Comparison of ENCODE assay signal across 18 cellular contexts in genomic region chr4:8016527-8016926, GRCh38.
DNase-seq lines count a peak whose midpoint lies in the region; ATAC-seq and TF ChIP-seq lines count a peak whose summit lies in the region.
"Had no signal": no experiment of that assay in that cellular context is flagged by ENCODE, and none has a peak within 500 bp of the region (broad histone marks: within the 10 kb centered on the region; RNA-seq: fewer than 3 reads in every experiment).

No MANE protein-coding gene starts in this region.

- no peaks in the 10 kb centered on the region for H3K27me3 ChIP-seq in H9 (ENCODE audit: insufficient read depth, low read length)
- H3K27me3 ChIP-seq in upper lobe of right lung, result no peaks in the 10 kb centered on the region
- no peaks in the 10 kb centered on the region for H3K27me3 ChIP-seq in tibial artery
- H3K27me3 ChIP-seq: MG63 had no signal

- no peaks in the 10 kb centered on the region for H3K36me3 ChIP-seq in upper lobe of right lung
- H3K36me3 ChIP-seq in tibial artery, result no peaks in the 10 kb centered on the region
- H3K36me3 ChIP-seq: HAP-1, MG63, SJSA1 had no signal

- H3K27me3 Mint-ChIP-seq in H9 (ENCODE audit: low read depth) (peaks cover 2% of the 10 kb centered on the region), glutamatergic neuron (ENCODE audit: unreplicated experiment) (peaks cover 5% of the 10 kb centered on the region)

- no peaks in the 10 kb centered on the region for H3K23me2 ChIP-seq in H9 (ENCODE audit: insufficient read length, low read depth, low read length, poor library complexity, severe bottlenecking)

- H2BK5ac ChIP-seq in H9 (ENCODE audit: insufficient read length, low read length), result no peak overlapping the region

- H4K91ac ChIP-seq in H9 (ENCODE audit: insufficient read length, low read depth, low read length), result no peak overlapping the region

- intact Hi-C loops in upper lobe of right lung (cut with DNase I), result no loop called here
- intact Hi-C loops in tibial artery (cut with DNase I; ENCODE audit: low total_unique reads), result no loop called here

- H3K4me3 Mint-ChIP-seq in H9 (no peak overlapping the region), glutamatergic neuron (ENCODE audit: unreplicated experiment) (no peak overlapping the region)

- no peaks in the 10 kb centered on the region for H4K20me1 ChIP-seq in H9 (ENCODE audit: control insufficient read depth, insufficient read depth, insufficient read length)

- no peak for TF ChIP-seq CTCF in H9 (conservative IDR thresholded peaks at IDR 0.05)
- TF ChIP-seq CTCF in glutamatergic neuron (IDR thresholded peaks at IDR 0.05; ENCODE audit: partially characterized antibody, unreplicated experiment), result no peak
- no peak for TF ChIP-seq CTCF in upper lobe of right lung (IDR thresholded peaks at IDR 0.05)
- TF ChIP-seq CTCF in tibial artery (IDR thresholded peaks at IDR 0.05), result no peak

- H3K4me2 ChIP-seq in H9 (ENCODE audit: insufficient read depth, insufficient read length, low read length), result no peak overlapping the region

- no peaks in the 10 kb centered on the region for H3K79me2 ChIP-seq in H9 (ENCODE audit: insufficient read depth, low read length)

- no peak overlapping the region for H2AK5ac ChIP-seq in H9 (ENCODE audit: insufficient read length, low read length)

- H2BK15ac ChIP-seq in H9 (ENCODE audit: low read depth, low read length), result no peak overlapping the region

- H3K4me1 Mint-ChIP-seq in H9, result peaks cover 17 to 26% of the 10 kb centered on the region in 2 experiments
- peaks cover 18% of the 10 kb centered on the region for H3K4me1 Mint-ChIP-seq in glutamatergic neuron (ENCODE audit: low read depth, unreplicated experiment)

- H4K8ac ChIP-seq in H9 (replicated peaks; ENCODE audit: insufficient read length, low read depth, low read length), result no peak overlapping the region

- no peak overlapping the region for H3K18ac ChIP-seq in H9 (ENCODE audit: insufficient read length, low read depth, low read length)

- no CpG with 5 or more reads among the region's 12 CpGs for whole genome bisulfite sequencing in H9 (ENCODE audit: extremely low coverage, insufficient read length, low lambda C conversion rate)

- no peak overlapping the region for H3K9ac ChIP-seq in H9 (ENCODE audit: extremely low read depth, insufficient read length, low read length)

- H3K27ac Mint-ChIP-seq in H9, result peak overlapping the region in 2 of 3 experiments; percentile 39 to 80; a peak in 2 of 7 replicates
- peak overlapping the region; percentile 28 for H3K27ac Mint-ChIP-seq in glutamatergic neuron (ENCODE audit: unreplicated experiment)

- H2BK12ac ChIP-seq in H9 (ENCODE audit: insufficient read length, low read depth, low read length), result no peak overlapping the region

- H3K14ac ChIP-seq in H9 (ENCODE audit: insufficient read depth, low read length), result no peak overlapping the region; the same call in 1 of the 2 replicates

- no peak overlapping the region for H2BK120ac ChIP-seq in H9 (ENCODE audit: low read depth, low read length, poor library complexity, severe bottlenecking)

- ATAC-seq in upper lobe of right lung, result peak; percentile 60

- H3K27ac ChIP-seq in H9 (ENCODE audit: insufficient read length, low read depth, low read length) (no peak overlapping the region), upper lobe of right lung (no peak overlapping the region), tibial artery (no peak overlapping the region)
- H3K27ac ChIP-seq: HL-60, SJSA1 had no signal

- no peaks in the 10 kb centered on the region for H3K36me3 Mint-ChIP-seq in H9 (ENCODE audit: insufficient read depth in 1 of 3, low read depth in 3 of 3)
- no peaks in the 10 kb centered on the region for H3K36me3 Mint-ChIP-seq in glutamatergic neuron (ENCODE audit: unreplicated experiment)

- no peak overlapping the region for H3T11ph ChIP-seq in H9 (ENCODE audit: low read length)

- H2BK20ac ChIP-seq in H9 (ENCODE audit: low read depth, low read length, poor library complexity, severe bottlenecking), result no peak overlapping the region

- H3K79me1 ChIP-seq in H9 (ENCODE audit: insufficient read depth, low read depth, low read length, poor library complexity, severe bottlenecking), result no peaks in the 10 kb centered on the region

- H3K4ac ChIP-seq in H9 (ENCODE audit: low read depth, low read length), result no peak overlapping the region

- no peak for DNase-seq in H9
- peak; percentile 50 for DNase-seq in OCI-M1 (lab: John Stamatoyannopoulos, UW)
- DNase-seq in glutamatergic neuron, result no peak
- no peak for DNase-seq in upper lobe of right lung
- DNase-seq in tibial artery, result no peak
- DNase-seq in stimulated activated naive CD4-positive, alpha-beta T cell treated with Interleukin-2 at 50 U/mL for 16 hours (lab: John Stamatoyannopoulos, UW), result no peak
- no peak for DNase-seq in NCI-H526 (lab: John Stamatoyannopoulos, UW)
- DNase-seq: C1 segment of cervical spinal cord, IMR-90, Kasumi-1, MG63, NCI-H1048, NCI-H1436, NCI-H2081, NCI-H524 treated with DMSO at 0.1 percent for 48 hours had no signal

- H3K9me3 Mint-ChIP-seq in H9, result no peaks in the 10 kb centered on the region
- peaks cover 7% of the 10 kb centered on the region for H3K9me3 Mint-ChIP-seq in glutamatergic neuron (ENCODE audit: unreplicated experiment)

- no peak overlapping the region for H3K23ac ChIP-seq in H9 (ENCODE audit: insufficient read length, low read depth, low read length)

- no peak overlapping the region for H4K5ac ChIP-seq in H9 (ENCODE audit: insufficient read length, low read depth, low read length)

- H3K9me3 ChIP-seq in H9 (ENCODE audit: control insufficient read depth, low read depth, low read length), result no peaks in the 10 kb centered on the region
- no peaks in the 10 kb centered on the region for H3K9me3 ChIP-seq in upper lobe of right lung
- no peaks in the 10 kb centered on the region for H3K9me3 ChIP-seq in tibial artery
- H3K9me3 ChIP-seq: HAP-1, MG63, SJSA1 had no signal

- H3K4me3 ChIP-seq in upper lobe of right lung, result no peak overlapping the region
- H3K4me3 ChIP-seq in tibial artery, result no peak overlapping the region
- H3K4me3 ChIP-seq: HAP-1, MG63, SJSA1 had no signal

- no peaks in the 10 kb centered on the region; the same call in 1 of the 2 replicates for H3K4me1 ChIP-seq in H9 (ENCODE audit: insufficient read depth, low read length)
- no peaks in the 10 kb centered on the region for H3K4me1 ChIP-seq in upper lobe of right lung
- H3K4me1 ChIP-seq in tibial artery, result no peaks in the 10 kb centered on the region
- H3K4me1 ChIP-seq: HAP-1, SJSA1 had no signal

- no peak overlapping the region for H2AFZ ChIP-seq in H9 (ENCODE audit: low read length)

- H3K56ac ChIP-seq in H9 (ENCODE audit: insufficient read length, low read depth, low read length), result no peak overlapping the region
